ENCODE assay signal across 4 cellular contexts in genomic region chr9:118189615-118190014, GRCh38.
TF ChIP-seq lines count a peak whose summit lies in the region.

No MANE protein-coding gene starts in this region.

TF ChIP-seq in HepG2, 621 proteins besides CTCF, POLR2A, EP300 and RAD21:
- peak; percentile 38; the same call in 1 of the 2 replicates for TF ChIP-seq CEBPB (IDR thresholded peaks at IDR 0.05; ENCODE audit: borderline replicate concordance, low read depth, low read length)
- TF ChIP-seq ZNF576 (CRISPR knock-in tag; IDR thresholded peaks at IDR 0.05) = no peak
- no peak for TF ChIP-seq ZC3H4 (CRISPR knock-in tag; IDR thresholded peaks at IDR 0.05; ENCODE audit: borderline replicate concordance)

TF ChIP-seq in IMR-90, 13 proteins besides CTCF, POLR2A, EP300 and RAD21:
- TF ChIP-seq CEBPB (IDR thresholded peaks at IDR 0.05; ENCODE audit: low read depth, low read length) = peak; percentile 77
- no peak for TF ChIP-seq ELK1 (IDR thresholded peaks at IDR 0.05; ENCODE audit: borderline replicate concordance, low read depth, low read length)

TF ChIP-seq in K562, 482 proteins besides CTCF, POLR2A, EP300 and RAD21:
- TF ChIP-seq ATF6 (CRISPR knock-in tag; IDR thresholded peaks at IDR 0.05) (no peak), NONO (IDR thresholded peaks at IDR 0.05; ENCODE audit: low read depth in 2 of 2, low read length in 1 of 2) (no peak), CEBPB (tag; IDR thresholded peaks at IDR 0.05) (peak; percentile 46), CEBPG (CRISPR knock-in tag; IDR thresholded peaks at IDR 0.05) (no peak), CEBPG (tag; conservative IDR thresholded peaks at IDR 0.05 in 1 of 2, IDR thresholded peaks at IDR 0.05 in 1 of 2) (peak in 1 of 2 experiments; percentile 81; a peak in 2 of 4 replicates)

TF ChIP-seq in H1, 55 proteins besides CTCF, POLR2A, EP300 and RAD21:
- peak; percentile 54; the same call in 1 of the 2 replicates for TF ChIP-seq CEBPB (IDR thresholded peaks at IDR 0.05; ENCODE audit: low read depth, low read length)
- TF ChIP-seq SP1 (IDR thresholded peaks at IDR 0.05; ENCODE audit: low read depth, low read length) = no peak
